7 cellular contexts compared by ENCODE assay signal in genomic region chr6:97437087-97437486, GRCh38.
DNase-seq lines count a peak whose midpoint lies in the region; ATAC-seq and TF ChIP-seq lines count a peak whose summit lies in the region.

No MANE protein-coding gene starts in this region.

- BruUV-seq in Panc1 (replicated peaks; lab: Mats Ljungman, UMichigan) = no TSS peak

- no peak for ATAC-seq in Panc1
- no peak for ATAC-seq in naive thymus-derived CD4-positive, alpha-beta T cell

- no peaks in the 10 kb centered on the region for H3K4me1 Mint-ChIP-seq in naive thymus-derived CD4-positive, alpha-beta T cell

- no peak overlapping the region for H3K27ac Mint-ChIP-seq in naive thymus-derived CD4-positive, alpha-beta T cell

- 14 to 21% methylated on average over 3 of the region's 3 CpGs for WGBS in testis, 2 donors

- H3K27me3 Mint-ChIP-seq in naive thymus-derived CD4-positive, alpha-beta T cell = peaks cover 0 to 31% (median 21%) of the 10 kb centered on the region in 5 donors

- intact Hi-C loops in Panc1 (cut with micrococcal nuclease; ENCODE audit: unreplicated experiment) (no loop called here), testis (cut with DNase I; ENCODE audit: low total_unique reads) (no loop called here)
- intact Hi-C loops in naive thymus-derived CD4-positive, alpha-beta T cell (cut with micrococcal nuclease) = no loop called here

- H3K27me3 ChIP-seq in Panc1 (ENCODE audit: control insufficient read depth, insufficient read depth, low read length) (no peaks in the 10 kb centered on the region; the same call in 1 of the 2 replicates), testis (no peaks in the 10 kb centered on the region)
- H3K27me3 ChIP-seq in naive thymus-derived CD4-positive, alpha-beta T cell (ENCODE audit: control insufficient read depth in 2 of 2, insufficient read depth in 2 of 2, low read length in 2 of 2) = no peaks in the 10 kb centered on the region

- H3K27ac ChIP-seq in Panc1 (ENCODE audit: low read length) = no peak overlapping the region
- no peak overlapping the region for H3K27ac ChIP-seq in testis
- no peak overlapping the region for H3K27ac ChIP-seq in naive thymus-derived CD4-positive, alpha-beta T cell (ENCODE audit: low read depth, low read length)

- CTCF ChIA-PET in HEK293T (lab: Yijun Ruan, JAX) (interaction anchor here (0.7 to 1.4 kb wide), 4 partner anchors 10 to 37 kb away, joined by 3 to 6 read pairs (median 3); no protein-coding TSS in a partner anchor), Panc1 (lab: Charles Lee) (interaction anchor here (0.6 kb wide), 2 partner anchors 18 to 1691 kb away, joined by 5 to 9 read pairs; no protein-coding TSS in a partner anchor)
- CTCF ChIA-PET in naive thymus-derived CD4-positive, alpha-beta T cell (lab: Charles Lee) = no interaction called here

- in situ Hi-C loops in Panc1 (cut with HindIII; ENCODE audit: low pct_unique_long_range_greater_than_20kb, low sequenced_read_pairs) = no loop called here

- peaks cover 0 to 6% (median 0%) of the 10 kb centered on the region in 11 donors for H3K9me3 Mint-ChIP-seq in naive thymus-derived CD4-positive, alpha-beta T cell

- H3K4me3 Mint-ChIP-seq in naive thymus-derived CD4-positive, alpha-beta T cell = no peak overlapping the region

- TF ChIP-seq POLR2A in testis (IDR thresholded peaks at IDR 0.05) = no peak

- POLR2A ChIA-PET in HEK293T (lab: Yijun Ruan, JAX) = no interaction called here
- POLR2A ChIA-PET in Panc1 (lab: Charles Lee) = no interaction called here
- POLR2A ChIA-PET in naive thymus-derived CD4-positive, alpha-beta T cell (lab: Charles Lee) = no interaction called here

- peak; percentile 69 for TF ChIP-seq CTCF in GM12873 (IDR thresholded peaks at IDR 0.05; ENCODE audit: insufficient read depth, low read depth, low read length, missing control alignments)
- peak; percentile 81 for TF ChIP-seq CTCF in Panc1 (IDR thresholded peaks at IDR 0.05)
- TF ChIP-seq CTCF in fibroblast of villous mesenchyme (IDR thresholded peaks at IDR 0.05; ENCODE audit: insufficient read depth, low read depth, low read length) = peak; percentile 93
- TF ChIP-seq CTCF in testis (IDR thresholded peaks at IDR 0.05) = peak in 2 of 3 experiments; percentile 39 to 55

- DNase-seq in HEK293T (ENCODE audit: extremely low spot score) = peak; percentile 39
- peak; percentile 7 for DNase-seq in Panc1 (ENCODE audit: low read depth, low spot score)
- DNase-seq in fibroblast of villous mesenchyme (ENCODE audit: low read depth) = peak; percentile 26
- no peak for DNase-seq in testis
- no peak for DNase-seq in MV-4-11 (lab: John Stamatoyannopoulos, UW)
- no peak for DNase-seq in naive thymus-derived CD4-positive, alpha-beta T cell

- H3K9me3 ChIP-seq in Panc1 (ENCODE audit: control insufficient read depth, insufficient read depth, low read depth, low read length) (no peaks in the 10 kb centered on the region), testis (no peaks in the 10 kb centered on the region)
- H3K9me3 ChIP-seq in naive thymus-derived CD4-positive, alpha-beta T cell (ENCODE audit: control insufficient read depth in 2 of 3, low read length in 3 of 3) = no peaks in the 10 kb centered on the region

- H3K4me1 ChIP-seq in Panc1 (ENCODE audit: control insufficient read depth, insufficient read depth, low read length) (no peaks in the 10 kb centered on the region), testis (no peaks in the 10 kb centered on the region)
- no peaks in the 10 kb centered on the region for H3K4me1 ChIP-seq in naive thymus-derived CD4-positive, alpha-beta T cell (ENCODE audit: control insufficient read depth in 2 of 2, insufficient read depth in 2 of 2, low read length in 2 of 2)

- H3K36me3 ChIP-seq in Panc1 (ENCODE audit: control insufficient read depth, insufficient read depth, low read length) = no peaks in the 10 kb centered on the region
- no peaks in the 10 kb centered on the region for H3K36me3 ChIP-seq in testis (ENCODE audit: low read depth, missing control alignments)
- H3K36me3 ChIP-seq in naive thymus-derived CD4-positive, alpha-beta T cell (ENCODE audit: control insufficient read depth in 2 of 3, insufficient read depth in 3 of 3, low read length in 3 of 3) = no peaks in the 10 kb centered on the region

- H3K4me3 ChIP-seq in Panc1 (ENCODE audit: low read depth in 2 of 2, low read length in 2 of 2) (no peak overlapping the region), fibroblast of villous mesenchyme (ENCODE audit: low read depth, low read length) (no peak overlapping the region), testis (no peak overlapping the region)
- H3K4me3 ChIP-seq in naive thymus-derived CD4-positive, alpha-beta T cell (ENCODE audit: low read length) = no peak overlapping the region

- H3K36me3 Mint-ChIP-seq in naive thymus-derived CD4-positive, alpha-beta T cell = no peaks in the 10 kb centered on the region

TF ChIP-seq in HEK293T, 16 proteins besides CTCF, POLR2A, EP300 and RAD21:
- TF ChIP-seq SP1 (IDR thresholded peaks at IDR 0.05) (no peak), CTBP1 (IDR thresholded peaks at IDR 0.05; ENCODE audit: borderline replicate concordance) (no peak), ARNT (IDR thresholded peaks at IDR 0.05) (no peak), PKNOX1 (IDR thresholded peaks at IDR 0.05) (no peak), ELF4 (IDR thresholded peaks at IDR 0.05) (no peak)

Comparison
In these comparisons a context has a peak if more than half of its experiments do, and no peak if none do; other contexts are left out.
1. DNase-seq: peak in HEK293T (single experiment), Panc1 (single experiment) and fibroblast of villous mesenchyme (single experiment); none in testis (single experiment), MV-4-11 (single experiment) and naive thymus-derived CD4-positive, alpha-beta T cell (0 of 9).
2. Peak in every context shown above with its lines, with median percentiles within 50 percentile points of each other: CTCF ChIP-seq.